Comparison of ENCODE assay signal across 11 cellular contexts in genomic region chr15:100170280-100170654, GRCh38.
DNase-seq lines count a peak whose midpoint lies in the region; ATAC-seq and TF ChIP-seq lines count a peak whose summit lies in the region.
"Had no signal": no experiment of that assay in that cellular context is flagged by ENCODE, and none has a peak within 500 bp of the region (broad histone marks: within the 10 kb centered on the region; RNA-seq: fewer than 3 reads in every experiment).

No MANE protein-coding gene starts in this region.

- no peaks in the 10 kb centered on the region for H3K4me1 ChIP-seq in RWPE2 (ENCODE audit: insufficient read depth, poor library complexity, severe bottlenecking)
- H3K4me1 ChIP-seq: spleen had no signal

- H3K27me3 ChIP-seq in RWPE2 (ENCODE audit: insufficient read depth, poor library complexity, severe bottlenecking), result no peaks in the 10 kb centered on the region

- ATAC-seq in HG02763 (IDR thresholded peaks at IDR 0.05; ENCODE audit: unreplicated experiment), result peak; percentile 84
- no peak for ATAC-seq in RWPE2 (ENCODE audit: low read depth)
- ATAC-seq in stimulated activated memory B cell treated with anti-CD40 and anti-IgM and Interleukin-4, amounts not matched to agents 10 μg/mL and 1 μg/mL and 100 μg/mL, for 72 hours, result peak; percentile 71

- no peaks in the 10 kb centered on the region for H3K36me3 ChIP-seq in RWPE2 (ENCODE audit: low read depth)
- H3K36me3 ChIP-seq: spleen had no signal

- TF ChIP-seq CTCF in RWPE2 (IDR thresholded peaks at IDR 0.05; ENCODE audit: poor library complexity, severe bottlenecking), result no peak

- no peak overlapping the region for H3K4me3 Mint-ChIP-seq in activated naive CD4-positive, alpha-beta T cell treated with anti-CD3 and anti-CD28 coated beads, Interleukin-2, amount 10 ng/mL, durations not matched to agents 7 days and 5 days
- H3K4me3 Mint-ChIP-seq in stimulated activated memory B cell treated with anti-CD40 and anti-IgM and Interleukin-4, amounts not matched to agents 10 μg/mL and 1 μg/mL and 100 μg/mL, for 72 hours, result no peak overlapping the region
- H3K4me3 Mint-ChIP-seq: activated naive CD8-positive, alpha-beta T cell had no signal

- CTCF ChIA-PET in activated naive CD4-positive, alpha-beta T cell treated with anti-CD3 and anti-CD28 coated beads, Interleukin-2, amount 10 ng/mL, durations not matched to agents 7 days and 5 days (lab: Charles Lee), result no interaction called here

- DNase-seq in activated naive CD4-positive, alpha-beta T cell treated with Interleukin-2 at 50 U/mL for 16 hours, result peak; percentile 17
- no peak for DNase-seq in activated naive CD4-positive, alpha-beta T cell treated with anti-CD3 and anti-CD28 coated beads, Interleukin-2, amount 10 ng/mL, durations not matched to agents 7 days and 5 days
- DNase-seq in RWPE2 (ENCODE audit: low spot score), result peak; percentile 17
- no peak for DNase-seq in NK-92 (lab: John Stamatoyannopoulos, UW; ENCODE audit: unreplicated experiment)
- no peak for DNase-seq in NCI-H69 (lab: John Stamatoyannopoulos, UW)
- no peak for DNase-seq in head of caudate nucleus
- DNase-seq: spleen had no signal

- no peak overlapping the region for H3K4me3 ChIP-seq in RWPE2 (ENCODE audit: severe bottlenecking)
- H3K4me3 ChIP-seq: SK-N-MC, spleen had no signal

- peaks cover 2% of the 10 kb centered on the region for H3K4me1 Mint-ChIP-seq in activated naive CD4-positive, alpha-beta T cell treated with anti-CD3 and anti-CD28 coated beads, Interleukin-2, amount 10 ng/mL, durations not matched to agents 7 days and 5 days
- no peaks in the 10 kb centered on the region for H3K4me1 Mint-ChIP-seq in stimulated activated memory B cell treated with anti-CD40 and anti-IgM and Interleukin-4, amounts not matched to agents 10 μg/mL and 1 μg/mL and 100 μg/mL, for 72 hours

- H3K27ac ChIP-seq in RWPE2 (ENCODE audit: poor library complexity, severe bottlenecking), result no peak overlapping the region
- H3K27ac ChIP-seq: SK-N-MC had no signal

- peaks cover 2% of the 10 kb centered on the region for H3K9me3 Mint-ChIP-seq in activated naive CD4-positive, alpha-beta T cell treated with anti-CD3 and anti-CD28 coated beads, Interleukin-2, amount 10 ng/mL, durations not matched to agents 7 days and 5 days
- peaks cover 3% of the 10 kb centered on the region for H3K9me3 Mint-ChIP-seq in stimulated activated memory B cell treated with anti-CD40 and anti-IgM and Interleukin-4, amounts not matched to agents 10 μg/mL and 1 μg/mL and 100 μg/mL, for 72 hours

- no peaks in the 10 kb centered on the region for H3K36me3 Mint-ChIP-seq in activated naive CD4-positive, alpha-beta T cell treated with anti-CD3 and anti-CD28 coated beads, Interleukin-2, amount 10 ng/mL, durations not matched to agents 7 days and 5 days
- no peaks in the 10 kb centered on the region for H3K36me3 Mint-ChIP-seq in stimulated activated memory B cell treated with anti-CD40 and anti-IgM and Interleukin-4, amounts not matched to agents 10 μg/mL and 1 μg/mL and 100 μg/mL, for 72 hours

- H3K27ac Mint-ChIP-seq in activated naive CD4-positive, alpha-beta T cell treated with anti-CD3 and anti-CD28 coated beads, Interleukin-2, amount 10 ng/mL, durations not matched to agents 7 days and 5 days, result no peak overlapping the region
- H3K27ac Mint-ChIP-seq in stimulated activated memory B cell treated with anti-CD40 and anti-IgM and Interleukin-4, amounts not matched to agents 10 μg/mL and 1 μg/mL and 100 μg/mL, for 72 hours, result no peak overlapping the region
- H3K27ac Mint-ChIP-seq: activated naive CD8-positive, alpha-beta T cell had no signal

- H3K27me3 Mint-ChIP-seq in activated naive CD4-positive, alpha-beta T cell treated with anti-CD3 and anti-CD28 coated beads, Interleukin-2, amount 10 ng/mL, durations not matched to agents 7 days and 5 days, result no peaks in the 10 kb centered on the region
- peaks cover 17% of the 10 kb centered on the region for H3K27me3 Mint-ChIP-seq in stimulated activated memory B cell treated with anti-CD40 and anti-IgM and Interleukin-4, amounts not matched to agents 10 μg/mL and 1 μg/mL and 100 μg/mL, for 72 hours
- H3K27me3 Mint-ChIP-seq: activated naive CD8-positive, alpha-beta T cell had no signal

- peaks cover 16% of the 10 kb centered on the region for H3K9me3 ChIP-seq in RWPE2 (ENCODE audit: severe bottlenecking)

- intact Hi-C loops in head of caudate nucleus (cut with DNase I), result no loop called here

Comparison
In these comparisons a context has a peak if more than half of its experiments do, and no peak if none do; other contexts are left out.
1. DNase-seq: peak in activated naive CD4-positive, alpha-beta T cell treated with Interleukin-2 at 50 U/mL for 16 hours (single experiment) and RWPE2 (single experiment); none in activated naive CD4-positive, alpha-beta T cell treated with anti-CD3 and anti-CD28 coated beads, Interleukin-2, amount 10 ng/mL, durations not matched to agents 7 days and 5 days (single experiment), NK-92 (single experiment), NCI-H69 (single experiment) and head of caudate nucleus (0 of 42).